Comparison of ENCODE assay signal across 15 cellular contexts in genomic region chr7:35777121-35777520, GRCh38.
"Had no signal": no experiment of that assay in that cellular context is flagged by ENCODE, and none has a peak within 500 bp of the region (broad histone marks: within the 10 kb centered on the region; RNA-seq: fewer than 3 reads in every experiment).

No MANE protein-coding gene starts in this region.

- H3K4me1 Mint-ChIP-seq: activated CD4-positive, alpha-beta T cell treated with anti-CD3 and anti-CD28 coated beads for 36 hours; mesothelial cell of epicardium; nephron progenitor cell had no signal

- H3K4me3 ChIP-seq: hepatocyte, lower lobe of right lung, transverse colon, uterus had no signal

- H3K9me3 Mint-ChIP-seq: mesothelial cell of epicardium; nephron progenitor cell; stimulated activated naive B cell treated with anti-CD40 and anti-IgM and Interleukin-4, amounts not matched to agents 10 μg/mL and 1 μg/mL and 100 μg/mL, for 72 hours; T-helper 2 cell treated with Interferon-gamma antibody and Interleukin-4, amounts not matched to agents 5 μg/mL and 100 μg/mL, for 36 hours had no signal

- H3K27me3 ChIP-seq: hepatocyte, transverse colon, uterus had no signal

- H3K36me3 ChIP-seq: lower lobe of right lung, transverse colon, uterus had no signal

- H3K27ac Mint-ChIP-seq: activated CD4-positive, alpha-beta T cell treated with anti-CD3 and anti-CD28 coated beads for 36 hours; mesothelial cell of epicardium; nephron progenitor cell; stimulated activated naive B cell treated with anti-CD40 and anti-IgM and Interleukin-4, amounts not matched to agents 10 μg/mL and 1 μg/mL and 100 μg/mL, for 72 hours; T-helper 2 cell treated with Interferon-gamma antibody and Interleukin-4, amounts not matched to agents 5 μg/mL and 100 μg/mL, for 36 hours had no signal

- H3K4me1 ChIP-seq: lower lobe of right lung, transverse colon, uterus had no signal

- H3K4me3 Mint-ChIP-seq: activated CD4-positive, alpha-beta T cell treated with anti-CD3 and anti-CD28 coated beads for 36 hours; mesothelial cell of epicardium; nephron progenitor cell; stimulated activated naive B cell treated with anti-CD40 and anti-IgM and Interleukin-4, amounts not matched to agents 10 μg/mL and 1 μg/mL and 100 μg/mL, for 72 hours; T-helper 2 cell treated with Interferon-gamma antibody and Interleukin-4, amounts not matched to agents 5 μg/mL and 100 μg/mL, for 36 hours had no signal

- H3K27ac ChIP-seq: hepatocyte, lower lobe of right lung, transverse colon, uterus had no signal

- H3K36me3 Mint-ChIP-seq: mesothelial cell of epicardium; stimulated activated naive B cell treated with anti-CD40 and anti-IgM and Interleukin-4, amounts not matched to agents 10 μg/mL and 1 μg/mL and 100 μg/mL, for 72 hours had no signal

- DNase-seq: activated CD4-positive, alpha-beta T cell treated with anti-CD3 and anti-CD28 coated beads for 36 hours; activated CD4-positive, alpha-beta T cell treated with anti-CD3 and anti-CD28 coated beads, Interleukin-2, amount 50 U/mL, for 48 hours; activated naive CD4-positive, alpha-beta T cell treated with Interleukin-2 at 50 U/mL for 16 hours; effector CD8-positive, alpha-beta T cell; lower lobe of right lung; nephron progenitor cell; posterior cingulate gyrus; retina; stimulated activated naive B cell treated with anti-CD40 and anti-IgM and Interleukin-4, amounts not matched to agents 10 μg/mL and 1 μg/mL and 100 μg/mL, for 72 hours; transverse colon; uterus had no signal

- H3K9me3 ChIP-seq: lower lobe of right lung, transverse colon, uterus had no signal

- H3K27me3 Mint-ChIP-seq: activated CD4-positive, alpha-beta T cell treated with anti-CD3 and anti-CD28 coated beads for 36 hours; stimulated activated naive B cell treated with anti-CD40 and anti-IgM and Interleukin-4, amounts not matched to agents 10 μg/mL and 1 μg/mL and 100 μg/mL, for 72 hours had no signal

- ATAC-seq: activated CD4-positive, alpha-beta T cell treated with anti-CD3 and anti-CD28 coated beads for 36 hours; esophagus mucosa; lower lobe of right lung; stimulated activated naive B cell treated with anti-CD40 and anti-IgM and Interleukin-4, amounts not matched to agents 10 μg/mL and 1 μg/mL and 100 μg/mL, for 72 hours had no signal
